22 cellular contexts compared by ENCODE assay signal in genomic region chr5:13359326-13359725, GRCh38.
DNase-seq lines count a peak whose midpoint lies in the region; ATAC-seq, FAIRE-seq and TF ChIP-seq lines count a peak whose summit lies in the region.
"Had no signal": no experiment of that assay in that cellular context is flagged by ENCODE, and none has a peak within 500 bp of the region (broad histone marks: within the 10 kb centered on the region; RNA-seq: fewer than 3 reads in every experiment).

No MANE protein-coding gene starts in this region.

- intact Hi-C loops in PC-3 (cut with micrococcal nuclease) (loop anchor here (10.0 kb wide), 1 partner anchor 405 kb away; no protein-coding TSS in a partner anchor), endothelial cell of umbilical vein (cut with micrococcal nuclease) (no loop called here), posterior vena cava (cut with DNase I) (no loop called here)

- no peaks in the 10 kb centered on the region for H4K20me1 ChIP-seq in PC-3 (ENCODE audit: low read length)
- H4K20me1 ChIP-seq in endothelial cell of umbilical vein (replicated peaks; ENCODE audit: control insufficient read depth, extremely low read depth, insufficient read depth, low read length), result no peaks in the 10 kb centered on the region

- peak overlapping the region; percentile 72 for H3K4me2 ChIP-seq in PC-3 (ENCODE audit: low read length)
- no peak overlapping the region for H3K4me2 ChIP-seq in endothelial cell of umbilical vein (ENCODE audit: insufficient read depth, low read length)

- DNase-seq in ELR (ENCODE audit: low read depth) (peak; percentile 83), PC-3 (peak; percentile 89), endothelial cell of umbilical vein (ENCODE audit: low read depth, low spot score) (peak; percentile 1), kidney glomerular epithelial cell (lab: John Stamatoyannopoulos, UW) (peak; percentile 0), posterior vena cava (ENCODE audit: low spot score) (no peak), tibial nerve (ENCODE audit: low spot score in 2 of 2) (no peak)
- no peak for DNase-seq in NK-92 treated with Interleukin-12 subunit alpha and Interleukin-12 subunit beta, amount 100 ng/mL, for 24 hours (lab: John Stamatoyannopoulos, UW)
- DNase-seq: activated CD4-positive, CD25-positive, alpha-beta regulatory T cell; activated T-cell treated with anti-CD3 and anti-CD28 coated beads, Interleukin-2, amount 50 U/mL, for 72 hours; CD8-positive, alpha-beta memory T cell; DMS53; left lung; NCI-H1436 treated with DMSO at 0.1 percent for 48 hours; NCI-H82; stimulated activated CD4-positive, alpha-beta T cell treated with anti-CD3 and anti-CD28 coated beads, Interleukin-15, amount 100 ng/mL, for 24 hours; thyroid gland had no signal

- no peaks in the 10 kb centered on the region for H3K27me3 ChIP-seq in PC-3 (ENCODE audit: low read length)
- H3K27me3 ChIP-seq in endothelial cell of umbilical vein (ENCODE audit: control insufficient read depth in 2 of 2, insufficient read depth in 2 of 2, low read length in 2 of 2), result no peaks in the 10 kb centered on the region
- H3K27me3 ChIP-seq in tibial nerve, result no peaks in the 10 kb centered on the region
- H3K27me3 ChIP-seq: ascending aorta, left lung, right atrium auricular region, thyroid gland had no signal

- TF ChIP-seq CTCF in PC-3 (conservative IDR thresholded peaks at IDR 0.05; ENCODE audit: low read depth, low read length), result no peak
- TF ChIP-seq CTCF in endothelial cell of umbilical vein (IDR thresholded peaks at IDR 0.05; ENCODE audit: extremely low read depth in 1 of 2, insufficient read depth in 1 of 2, low read depth in 1 of 2, low read length in 2 of 2), result no peak
- no peak for TF ChIP-seq CTCF in tibial nerve (IDR thresholded peaks at IDR 0.05)

- H3K79me2 ChIP-seq in PC-3 (ENCODE audit: low read length) (no peaks in the 10 kb centered on the region), endothelial cell of umbilical vein (ENCODE audit: control insufficient read depth, insufficient read depth, low read length) (no peaks in the 10 kb centered on the region)

- CTCF ChIA-PET in PC-3 (lab: Charles Lee), result no interaction called here
- CTCF ChIA-PET in endothelial cell of umbilical vein (lab: Charles Lee), result no interaction called here

- peaks cover 34% of the 10 kb centered on the region for H3K4me1 ChIP-seq in PC-3 (ENCODE audit: insufficient read depth, low read length)
- no peaks in the 10 kb centered on the region for H3K4me1 ChIP-seq in endothelial cell of umbilical vein (ENCODE audit: control insufficient read depth, extremely low read depth, insufficient read depth, low read length)
- no peaks in the 10 kb centered on the region for H3K4me1 ChIP-seq in tibial nerve
- H3K4me1 ChIP-seq: ascending aorta, left lung, right atrium auricular region, thyroid gland had no signal

- H3K9me3 ChIP-seq in PC-3 (ENCODE audit: low read length), result no peaks in the 10 kb centered on the region
- H3K9me3 ChIP-seq in endothelial cell of umbilical vein (replicated peaks; ENCODE audit: control insufficient read depth, insufficient read depth, low read length), result no peaks in the 10 kb centered on the region
- no peaks in the 10 kb centered on the region for H3K9me3 ChIP-seq in tibial nerve
- H3K9me3 ChIP-seq: ascending aorta, right atrium auricular region, thyroid gland had no signal

- no peak overlapping the region for H2AFZ ChIP-seq in PC-3 (ENCODE audit: low read length)
- no peak overlapping the region for H2AFZ ChIP-seq in endothelial cell of umbilical vein (ENCODE audit: low read depth, low read length)

- BruUV-seq in PC-3 (replicated peaks; lab: Mats Ljungman, UMichigan) (no TSS peak), endothelial cell of umbilical vein (replicated peaks; lab: Mats Ljungman, UMichigan) (no TSS peak)

- POLR2A ChIA-PET in PC-3 (lab: Charles Lee; ENCODE audit: unreplicated experiment), result interaction anchor here (0.6 kb wide), 1 partner anchor 270 kb away, joined by 4 read pairs; no protein-coding TSS in a partner anchor
- POLR2A ChIA-PET in endothelial cell of umbilical vein (lab: Charles Lee), result no interaction called here

- dilution Hi-C loops in endothelial cell of umbilical vein (cut with MboI; ENCODE audit: extremely low pct_ligation_motif_present, low sequenced_read_pairs), result no loop called here

- 83 to 95% methylated on average over 1 of the region's 1 CpG for whole genome bisulfite sequencing in tibial nerve, 2 donors

- no peaks in the 10 kb centered on the region for H3K9me1 ChIP-seq in endothelial cell of umbilical vein (replicated peaks; ENCODE audit: control insufficient read depth, extremely low read depth, insufficient read depth, low read length)

- H3K9me2 ChIP-seq in PC-3 (replicated peaks; ENCODE audit: low read length), result no peaks in the 10 kb centered on the region

- H3K4me3 ChIP-seq in PC-3 (ENCODE audit: low read length) (peak overlapping the region; percentile 29), endothelial cell of umbilical vein (replicated peaks in 1 of 3; ENCODE audit: insufficient read depth in 1 of 3, low read depth in 1 of 3, low read length in 3 of 3) (no peak overlapping the region), tibial nerve (no peak overlapping the region)
- H3K4me3 ChIP-seq: ascending aorta, coronary artery, left lung, right atrium auricular region, thyroid gland had no signal

- TF ChIP-seq POLR2A in endothelial cell of umbilical vein (IDR thresholded peaks at IDR 0.05; ENCODE audit: low read depth, low read length), result no peak
- no peak for TF ChIP-seq POLR2A in tibial nerve (IDR thresholded peaks at IDR 0.05)

- H3K36me3 ChIP-seq in PC-3 (ENCODE audit: low read depth, low read length) (no peaks in the 10 kb centered on the region), endothelial cell of umbilical vein (ENCODE audit: control insufficient read depth in 2 of 2, extremely low read depth in 1 of 2, insufficient read depth in 2 of 2, low read length in 2 of 2) (no peaks in the 10 kb centered on the region), tibial nerve (no peaks in the 10 kb centered on the region)
- H3K36me3 ChIP-seq: ascending aorta, left lung, right atrium auricular region, thyroid gland had no signal

- no peaks in the 10 kb centered on the region for H3F3A ChIP-seq in PC-3 (ENCODE audit: low read length, unreplicated experiment)

- ATAC-seq in PC-3 (peak; percentile 96), HG02970 (IDR thresholded peaks at IDR 0.05; ENCODE audit: low FRiP score, unreplicated experiment) (no peak)
- ATAC-seq: activated T-cell treated with anti-CD3 and anti-CD28 coated beads, Interleukin-2, amount 50 U/mL, for 72 hours; left lung; stimulated activated memory B cell treated with anti-CD40 and anti-IgM and Interleukin-4, amounts not matched to agents 10 μg/mL and 1 μg/mL and 100 μg/mL, for 72 hours had no signal

- peak overlapping the region; percentile 5; the same call in 1 of the 2 replicates for H3K9ac ChIP-seq in PC-3 (ENCODE audit: low read length)
- H3K9ac ChIP-seq in endothelial cell of umbilical vein (replicated peaks; ENCODE audit: extremely low read depth, insufficient read depth, low read length), result no peak overlapping the region

- FAIRE-seq in endothelial cell of umbilical vein (lab: Jason Lieb, UNC), result no peak
- FAIRE-seq: endometrium had no signal

- peak overlapping the region; percentile 67 for H3K27ac ChIP-seq in PC-3 (ENCODE audit: low read length)
- no peak overlapping the region for H3K27ac ChIP-seq in endothelial cell of umbilical vein (ENCODE audit: insufficient read depth, low read depth, low read length)
- H3K27ac ChIP-seq in tibial nerve, result no peak overlapping the region
- H3K27ac ChIP-seq: ascending aorta, coronary artery, left lung, right atrium auricular region, thyroid gland had no signal

- TF ChIP-seq EP300 in tibial nerve (IDR thresholded peaks at IDR 0.05), result no peak

TF ChIP-seq in endothelial cell of umbilical vein, 7 proteins besides CTCF, POLR2A, EP300 and RAD21:
- TF ChIP-seq MAX (IDR thresholded peaks at IDR 0.05; ENCODE audit: insufficient read depth, insufficient read length), result no peak
- peak; percentile 33 for TF ChIP-seq FOS (IDR thresholded peaks at IDR 0.05; ENCODE audit: borderline replicate concordance, insufficient read depth, low read length)
- TF ChIP-seq POLR2AphosphoS5 (IDR thresholded peaks at IDR 0.05; ENCODE audit: insufficient read depth, low read depth, low read length), result no peak

Comparison
In these comparisons a context has a peak if more than half of its experiments do, and no peak if none do; other contexts are left out.
1. DNase-seq: peak in ELR (single experiment), PC-3 (single experiment), endothelial cell of umbilical vein (single experiment) and kidney glomerular epithelial cell (single experiment); none in posterior vena cava (single experiment), NK-92 treated with Interleukin-12 subunit alpha and Interleukin-12 subunit beta, amount 100 ng/mL, for 24 hours (single experiment) and tibial nerve (0 of 2).